Comparison of ENCODE assay signal across 9 cellular contexts in genomic region chr14:33791971-33792370, GRCh38.
DNase-seq lines count a peak whose midpoint lies in the region; ATAC-seq lines count a peak whose summit lies in the region.
"Had no signal": no experiment of that assay in that cellular context is flagged by ENCODE, and none has a peak within 500 bp of the region (broad histone marks: within the 10 kb centered on the region; RNA-seq: fewer than 3 reads in every experiment).

No MANE protein-coding gene starts in this region.

- H3K4me3 Mint-ChIP-seq in activated CD4-positive, alpha-beta memory T cell treated with anti-CD3 and anti-CD28 coated beads, Interleukin-2, amount 10 ng/mL, durations not matched to agents 7 days and 5 days, result no peak overlapping the region

- H3K27ac Mint-ChIP-seq in activated CD4-positive, alpha-beta memory T cell treated with anti-CD3 and anti-CD28 coated beads, Interleukin-2, amount 10 ng/mL, durations not matched to agents 7 days and 5 days, result no peak overlapping the region
- H3K27ac Mint-ChIP-seq: IgD-negative memory B cell had no signal

- CTCF ChIA-PET in activated CD4-positive, alpha-beta memory T cell treated with anti-CD3 and anti-CD28 coated beads, Interleukin-2, amount 10 ng/mL, durations not matched to agents 7 days and 5 days (lab: Charles Lee), result interaction anchor here (0.6 to 3.2 kb wide), 22 partner anchors 9 to 1216 kb away, joined by 3 to 33 read pairs (median 4); no protein-coding TSS in a partner anchor

- POLR2A ChIA-PET in activated CD4-positive, alpha-beta memory T cell treated with anti-CD3 and anti-CD28 coated beads, Interleukin-2, amount 10 ng/mL, durations not matched to agents 7 days and 5 days (lab: Charles Lee), result no interaction called here

- peaks cover 25% of the 10 kb centered on the region for H3K27me3 Mint-ChIP-seq in activated CD4-positive, alpha-beta memory T cell treated with anti-CD3 and anti-CD28 coated beads, Interleukin-2, amount 10 ng/mL, durations not matched to agents 7 days and 5 days

- ATAC-seq in GM18870 (IDR thresholded peaks at IDR 0.05; ENCODE audit: unreplicated experiment) (peak; percentile 60), GM21528 (IDR thresholded peaks at IDR 0.05; ENCODE audit: low FRiP score, unreplicated experiment) (peak; percentile 47), HG03159 (IDR thresholded peaks at IDR 0.05; ENCODE audit: unreplicated experiment) (peak; percentile 59)

- H3K36me3 Mint-ChIP-seq in activated CD4-positive, alpha-beta memory T cell treated with anti-CD3 and anti-CD28 coated beads, Interleukin-2, amount 10 ng/mL, durations not matched to agents 7 days and 5 days (ENCODE audit: low read depth), result no peaks in the 10 kb centered on the region
- H3K36me3 Mint-ChIP-seq: IgD-negative memory B cell had no signal

- DNase-seq in left kidney (ENCODE audit: low read depth, low spot score) (peak; percentile 52), foreskin melanocyte (no peak), occipital lobe (lab: John Stamatoyannopoulos, UW) (no peak), GM19240 (ENCODE audit: insufficient read length, low spot score) (no peak)
- DNase-seq in activated CD4-positive, alpha-beta memory T cell treated with anti-CD3 and anti-CD28 coated beads, Interleukin-2, amount 10 ng/mL, durations not matched to agents 7 days and 5 days, result no peak

- H3K4me1 Mint-ChIP-seq in activated CD4-positive, alpha-beta memory T cell treated with anti-CD3 and anti-CD28 coated beads, Interleukin-2, amount 10 ng/mL, durations not matched to agents 7 days and 5 days, result peaks cover 23% of the 10 kb centered on the region

- no peaks in the 10 kb centered on the region for H3K9me3 Mint-ChIP-seq in activated CD4-positive, alpha-beta memory T cell treated with anti-CD3 and anti-CD28 coated beads, Interleukin-2, amount 10 ng/mL, durations not matched to agents 7 days and 5 days
- H3K9me3 Mint-ChIP-seq: IgD-negative memory B cell had no signal
